ENCODE assay signal across 11 cellular contexts in genomic region chr1:14710331-14710730, GRCh38.
"Had no signal": no experiment of that assay in that cellular context is flagged by ENCODE, and none has a peak within 500 bp of the region (broad histone marks: within the 10 kb centered on the region; RNA-seq: fewer than 3 reads in every experiment).

No MANE protein-coding gene starts in this region.

- H3K27ac ChIP-seq: GM23248 had no signal

- ATAC-seq: GM23338, HCT116 had no signal

- H3K4me2 ChIP-seq: GM23338 had no signal

- H3K9ac ChIP-seq: GM23248 had no signal

- H3K36me3 ChIP-seq: HAP-1 had no signal

- DNase-seq: GM23248, GOT3, H7, H9, HCEC 1CT, HFFc6 had no signal

- FAIRE-seq: H1, H54 had no signal

- H3K4me1 ChIP-seq: HAP-1 had no signal

- H2AFZ ChIP-seq: GM23248, GM23338 had no signal

- H3K9me3 ChIP-seq: HAP-1 had no signal

- H3K4me3 ChIP-seq: GM23248, GM23338, HAP-1 had no signal
